17 cellular contexts compared by ENCODE assay signal in the genomic region with DNA sequence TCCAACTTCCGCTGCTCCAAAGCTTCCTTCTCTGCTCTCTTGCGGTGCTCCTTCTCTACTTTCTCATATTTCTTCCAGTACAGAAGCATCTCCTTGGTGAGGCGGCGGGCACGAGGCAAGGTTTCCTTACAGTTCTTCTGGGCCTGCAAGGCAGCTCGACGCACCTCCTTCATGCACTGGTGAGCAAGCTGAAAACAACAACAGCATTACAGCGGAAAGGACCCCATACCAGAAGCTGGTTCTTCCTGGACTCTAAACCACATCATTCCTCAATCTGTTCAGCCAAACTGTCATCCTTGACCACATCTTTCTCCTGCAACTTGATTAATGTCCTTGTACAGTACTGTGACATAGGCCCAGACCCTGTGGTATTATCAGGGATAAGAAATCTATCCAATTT.
"Had no signal": no experiment of that assay in that cellular context is flagged by ENCODE, and none has a peak within 500 bp of the region (broad histone marks: within the 10 kb centered on the region; RNA-seq: fewer than 3 reads in every experiment).

No MANE protein-coding gene starts in this region.

- H3K4me3 ChIP-seq: gastroesophageal sphincter, lung, mucosa of descending colon, psoas muscle, upper lobe of right lung had no signal

- H3K9me3 Mint-ChIP-seq: activated CD4-positive, alpha-beta memory T cell treated with anti-CD3 and anti-CD28 coated beads for 36 hours; activated T-cell treated with anti-CD3 and anti-CD28 coated beads, Interleukin-2, amount 50 U/mL, for 72 hours; brain; natural killer cell had no signal

- H3K27me3 Mint-ChIP-seq: activated CD4-positive, alpha-beta memory T cell treated with anti-CD3 and anti-CD28 coated beads for 36 hours; brain had no signal

- H3K4me1 Mint-ChIP-seq: brain, natural killer cell had no signal

- DNase-seq: activated CD4-positive, alpha-beta memory T cell treated with anti-CD3 and anti-CD28 coated beads for 36 hours; activated CD8-positive, alpha-beta memory T cell treated with anti-CD3 and anti-CD28 coated beads, Interleukin-2, amount 50 U/mL, for 4 hours; activated gamma-delta T cell treated with Interleukin-2 at 50 U/mL for 16 hours; activated T-cell treated with anti-CD3 and anti-CD28 coated beads, Interleukin-2, amount 50 U/mL, for 72 hours; cerebellar nuclear complex; dermis blood vessel endothelial cell; hypothalamus; mucosa of descending colon; natural killer cell; psoas muscle; stimulated activated CD4-positive, alpha-beta T cell treated with anti-CD3 and anti-CD28 coated beads, Interleukin-2, amount 100 ng/mL, for 24 hours; stimulated activated naive CD4-positive, alpha-beta T cell treated with Interleukin-2 at 50 U/mL for 16 hours; upper lobe of right lung had no signal

- ATAC-seq: activated T-cell treated with anti-CD3 and anti-CD28 coated beads, Interleukin-2, amount 50 U/mL, for 72 hours; gastroesophageal sphincter; mucosa of descending colon; natural killer cell; psoas muscle; sciatic nerve had no signal

- H3K27ac Mint-ChIP-seq: activated CD4-positive, alpha-beta memory T cell treated with anti-CD3 and anti-CD28 coated beads for 36 hours; activated T-cell treated with anti-CD3 and anti-CD28 coated beads, Interleukin-2, amount 50 U/mL, for 72 hours; brain; natural killer cell had no signal

- H3K4me3 Mint-ChIP-seq: activated CD4-positive, alpha-beta memory T cell treated with anti-CD3 and anti-CD28 coated beads for 36 hours; activated T-cell treated with anti-CD3 and anti-CD28 coated beads, Interleukin-2, amount 50 U/mL, for 72 hours; brain; natural killer cell had no signal

- H3K27ac ChIP-seq: gastroesophageal sphincter, psoas muscle, upper lobe of right lung had no signal

- H3K9me3 ChIP-seq: gastroesophageal sphincter, mucosa of descending colon, psoas muscle, upper lobe of right lung had no signal

- H3K27me3 ChIP-seq: gastroesophageal sphincter, upper lobe of right lung had no signal

- H3K4me1 ChIP-seq: gastroesophageal sphincter, psoas muscle, upper lobe of right lung had no signal
